15 cellular contexts compared by ENCODE assay signal in the genomic region with DNA sequence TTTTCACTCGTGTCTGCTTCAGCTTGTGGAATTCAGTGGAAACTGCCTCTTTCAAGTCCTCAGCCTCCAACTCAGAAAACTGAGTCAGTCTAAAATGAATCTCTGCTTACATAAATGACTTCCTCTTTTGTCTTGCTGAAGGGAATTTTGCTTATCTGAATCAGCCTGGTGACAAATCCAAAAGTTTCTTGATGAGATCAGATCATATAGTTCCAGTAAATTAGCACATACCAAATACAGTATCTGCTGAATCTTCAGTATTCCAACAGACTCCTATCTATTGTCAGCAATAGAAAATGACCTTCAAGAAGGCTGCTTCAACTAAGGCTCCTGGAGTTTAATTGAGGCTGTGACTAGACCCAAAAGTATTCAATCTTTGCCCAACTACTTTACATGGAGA.
DNase-seq lines count a peak whose midpoint lies in the region; TF ChIP-seq lines count a peak whose summit lies in the region.
"Had no signal": no experiment of that assay in that cellular context is flagged by ENCODE, and none has a peak within 500 bp of the region (broad histone marks: within the 10 kb centered on the region; RNA-seq: fewer than 3 reads in every experiment).

No MANE protein-coding gene starts in this region.

- TF ChIP-seq CTCF in BJ (IDR thresholded peaks at IDR 0.05; ENCODE audit: insufficient read depth, low read depth, low read length) (no peak), astrocyte of the cerebellum (IDR thresholded peaks at IDR 0.05; ENCODE audit: low read depth, low read length, missing control alignments) (no peak)

- DNase-seq in BJ (ENCODE audit: low read depth) (peak; percentile 29), LHCN-M2 (ENCODE audit: low read depth) (peak; percentile 39), astrocyte of the cerebellum (ENCODE audit: low read depth) (peak; percentile 5), iris pigment epithelial cell (ENCODE audit: low read depth) (peak; percentile 75), NCI-H1417 treated with DMSO at 0.1 percent for 48 hours (lab: John Stamatoyannopoulos, UW) (no peak), NCI-H1694 treated with DMSO at 0.1 percent for 48 hours (lab: John Stamatoyannopoulos, UW) (no peak), GM19238 (ENCODE audit: insufficient read length, low spot score) (no peak), mesenteric fat pad (ENCODE audit: low spot score) (no peak)
- DNase-seq: activated CD4-positive, CD25-positive, alpha-beta regulatory T cell; activated naive CD8-positive, alpha-beta T cell treated with anti-CD3 and anti-CD28 coated beads for 36 hours; DMS79 treated with DMSO at 0.1 percent for 48 hours; gastrocnemius medialis; stimulated activated CD4-positive, alpha-beta T cell treated with anti-CD3 and anti-CD28 coated beads, Interleukin-4, amount 100 ng/mL, for 24 hours had no signal

- CTCF ChIA-PET in BJ (lab: Yijun Ruan, JAX) = no interaction called here

- no peak overlapping the region for H3K4me3 ChIP-seq in BJ (ENCODE audit: low read depth, low read length)
- H3K4me3 ChIP-seq in astrocyte of the cerebellum (ENCODE audit: low read depth, low read length) = no peak overlapping the region
- H3K4me3 ChIP-seq: coronary artery, gastrocnemius medialis, vagina had no signal

- POLR2A ChIA-PET in BJ (lab: Charles Lee) = no interaction called here

- in situ Hi-C loops in astrocyte of the cerebellum (cut with HindIII; ENCODE audit: low sequenced_read_pairs) = no loop called here

- H3K27me3 ChIP-seq in BJ (ENCODE audit: control insufficient read depth, insufficient read depth, low read length) = no peaks in the 10 kb centered on the region
- H3K27me3 ChIP-seq: gastrocnemius medialis, vagina had no signal

- H3K36me3 ChIP-seq in BJ (ENCODE audit: control insufficient read depth, insufficient read depth, low read length) = no peaks in the 10 kb centered on the region
- H3K36me3 ChIP-seq: gastrocnemius medialis, vagina had no signal

Comparison
In these comparisons a context has a peak if more than half of its experiments do, and no peak if none do; other contexts are left out.
1. DNase-seq: peak in BJ (single experiment), LHCN-M2 (single experiment), astrocyte of the cerebellum (single experiment) and iris pigment epithelial cell (single experiment); none in NCI-H1417 treated with DMSO at 0.1 percent for 48 hours (single experiment), NCI-H1694 treated with DMSO at 0.1 percent for 48 hours (single experiment), GM19238 (single experiment) and mesenteric fat pad (single experiment).